27 cellular contexts compared by ENCODE assay signal in the genomic region with DNA sequence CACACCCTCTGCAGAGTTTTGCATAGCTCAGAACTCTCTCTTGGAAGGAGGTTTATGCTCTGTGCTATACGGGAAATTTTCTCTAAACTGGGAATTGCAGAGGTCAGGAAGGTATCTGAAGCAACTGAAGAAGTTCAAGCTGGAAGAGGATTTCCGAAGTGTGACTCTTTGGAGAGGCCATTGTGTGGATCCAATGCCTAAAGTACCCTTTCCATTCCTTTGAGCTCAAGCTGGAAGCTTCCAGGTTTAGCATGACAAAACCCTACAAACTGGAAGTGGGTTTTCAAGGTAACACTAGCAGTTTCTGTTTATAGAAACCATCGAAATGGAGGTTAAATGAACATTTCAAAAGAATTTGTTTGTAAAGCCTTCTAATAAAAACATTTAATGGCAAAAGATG.
"Had no signal": no experiment of that assay in that cellular context is flagged by ENCODE, and none has a peak within 500 bp of the region (broad histone marks: within the 10 kb centered on the region; RNA-seq: fewer than 3 reads in every experiment).

No MANE protein-coding gene starts in this region.

- H3K4me1 Mint-ChIP-seq: mesothelial cell of epicardium; naive B cell; neural crest cell; stimulated activated memory B cell treated with anti-CD40 and anti-IgM and Interleukin-4, amounts not matched to agents 10 μg/mL and 1 μg/mL and 100 μg/mL, for 72 hours had no signal

- H3K4me3 ChIP-seq: dorsolateral prefrontal cortex, gastrocnemius medialis, mucosa of descending colon, pancreas, smooth muscle cell, testis, tibial artery had no signal

- H3K4me3 Mint-ChIP-seq: mesothelial cell of epicardium; naive B cell; natural killer cell treated with Interleukin-12 subunit alpha and Interleukin-12 subunit beta and Interleukin-15 and Interleukin-18, amount 100 ng/mL, for 72 hours; neural crest cell; stimulated activated memory B cell treated with anti-CD40 and anti-IgM and Interleukin-4, amounts not matched to agents 10 μg/mL and 1 μg/mL and 100 μg/mL, for 72 hours; type B pancreatic cell had no signal

- H3K27me3 ChIP-seq: dorsolateral prefrontal cortex, gastrocnemius medialis, neutrophil, pancreas, testis, tibial artery had no signal

- ATAC-seq: gastrocnemius medialis; left lobe of liver; mucosa of descending colon; natural killer cell treated with Interleukin-12 subunit alpha and Interleukin-12 subunit beta and Interleukin-15 and Interleukin-18, amount 100 ng/mL, for 72 hours; pancreas; sciatic nerve; stimulated activated memory B cell treated with anti-CD40 and anti-IgM and Interleukin-4, amounts not matched to agents 10 μg/mL and 1 μg/mL and 100 μg/mL, for 72 hours; stimulated activated naive CD8-positive, alpha-beta T cell treated with anti-CD3 and anti-CD28 coated beads, Interleukin-15, Interleukin-2, amounts not matched to agents 100 U/mL and 50 U/mL, for 24 hours had no signal

- H3K9me3 ChIP-seq: gastrocnemius medialis, mucosa of descending colon, neutrophil, pancreas, testis, tibial artery had no signal

- DNase-seq: cortex of kidney; dorsolateral prefrontal cortex; effector CD4-positive, alpha-beta T cell; foreskin fibroblast; gastrocnemius medialis; head of caudate nucleus; kidney; mesenchymal stem cell; mucosa of descending colon; naive B cell; pancreas; stimulated activated CD4-positive, alpha-beta T cell treated with anti-CD3 and anti-CD28 coated beads, Interleukin-12 subunit alpha, Interleukin-12 subunit beta, amount 100 ng/mL, for 4 hours; stimulated activated CD4-positive, alpha-beta T cell treated with anti-CD3 and anti-CD28 coated beads, Interleukin-1b, Interleukin-23, amount 100 ng/mL, for 48 hours; stimulated activated CD4-positive, alpha-beta T cell treated with anti-CD3 and anti-CD28 coated beads, Interleukin-4, amount 100 ng/mL, for 1 hour; stimulated activated naive CD8-positive, alpha-beta T cell treated with anti-CD3 and anti-CD28 coated beads, Interleukin-15, Interleukin-2, amounts not matched to agents 100 U/mL and 50 U/mL, for 24 hours; substantia nigra; testis; tibial artery had no signal

- H3K27ac ChIP-seq: gastrocnemius medialis, neutrophil, pancreas, testis, tibial artery had no signal

- H3K36me3 ChIP-seq: gastrocnemius medialis, neutrophil, pancreas, tibial artery had no signal

- H3K4me1 ChIP-seq: pancreas, testis, tibial artery had no signal

- H3K36me3 Mint-ChIP-seq: mesothelial cell of epicardium; naive B cell; natural killer cell treated with Interleukin-12 subunit alpha and Interleukin-12 subunit beta and Interleukin-15 and Interleukin-18, amount 100 ng/mL, for 72 hours; stimulated activated memory B cell treated with anti-CD40 and anti-IgM and Interleukin-4, amounts not matched to agents 10 μg/mL and 1 μg/mL and 100 μg/mL, for 72 hours had no signal

- H3K9me3 Mint-ChIP-seq: mesothelial cell of epicardium, neural crest cell, type B pancreatic cell had no signal

- H3K27ac Mint-ChIP-seq: mesothelial cell of epicardium; naive B cell; natural killer cell treated with Interleukin-12 subunit alpha and Interleukin-12 subunit beta and Interleukin-15 and Interleukin-18, amount 100 ng/mL, for 72 hours; stimulated activated memory B cell treated with anti-CD40 and anti-IgM and Interleukin-4, amounts not matched to agents 10 μg/mL and 1 μg/mL and 100 μg/mL, for 72 hours; type B pancreatic cell had no signal

- H3K27me3 Mint-ChIP-seq: naive B cell; natural killer cell treated with Interleukin-12 subunit alpha and Interleukin-12 subunit beta and Interleukin-15 and Interleukin-18, amount 100 ng/mL, for 72 hours; stimulated activated memory B cell treated with anti-CD40 and anti-IgM and Interleukin-4, amounts not matched to agents 10 μg/mL and 1 μg/mL and 100 μg/mL, for 72 hours had no signal
